ENCODE assay signal across 17 cellular contexts in the genomic region with DNA sequence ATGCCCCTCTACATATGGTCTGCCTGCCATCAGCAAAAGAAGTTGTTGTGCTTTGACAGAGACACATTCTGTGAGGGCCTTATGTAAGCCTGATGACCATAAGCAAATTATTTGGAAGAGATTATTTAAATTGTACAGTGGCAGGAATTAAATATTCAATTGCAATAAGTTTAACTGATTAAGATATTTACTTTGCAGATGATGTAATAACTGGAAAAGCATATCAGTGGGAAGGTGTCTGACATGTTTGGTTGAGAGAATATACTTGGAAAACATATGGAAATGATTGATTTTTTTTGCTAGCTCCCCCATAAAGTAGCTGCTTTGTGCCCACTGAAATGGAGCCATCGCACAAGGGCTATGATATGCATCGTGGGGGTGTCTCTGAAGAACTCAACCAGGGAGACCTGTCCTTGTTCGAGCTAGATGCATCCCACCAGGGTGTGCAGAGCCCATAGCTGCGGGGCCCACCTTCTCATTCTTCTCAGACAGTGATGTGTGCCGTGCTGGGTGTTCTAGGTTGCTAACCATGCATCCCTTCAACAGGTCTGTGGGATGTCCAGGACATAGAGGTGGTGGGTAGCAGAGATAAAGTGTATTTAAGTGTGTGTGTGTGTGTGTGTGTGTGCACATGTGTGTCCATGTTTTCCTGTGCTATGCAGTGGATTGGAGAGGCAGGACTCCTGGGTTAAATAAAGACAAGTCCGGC.
"Had no signal": no experiment of that assay in that cellular context is flagged by ENCODE, and none has a peak within 500 bp of the region (broad histone marks: within the 10 kb centered on the region; RNA-seq: fewer than 3 reads in every experiment).

No MANE protein-coding gene starts in this region.

- H3K9me3 Mint-ChIP-seq: activated CD4-positive, alpha-beta memory T cell treated with anti-CD3 and anti-CD28 coated beads, Interleukin-2, amount 10 ng/mL, durations not matched to agents 7 days and 5 days; activated naive CD4-positive, alpha-beta T cell treated with anti-CD3 and anti-CD28 coated beads, Interleukin-2, amount 50 U/mL, for 24 hours; central memory CD8-positive, alpha-beta T cell had no signal

- H3K4me1 ChIP-seq: adrenal gland had no signal

- H3K9me3 ChIP-seq: adrenal gland, body of pancreas had no signal

- DNase-seq: activated CD4-positive, alpha-beta memory T cell treated with anti-CD3 and anti-CD28 coated beads, Interleukin-2, amount 10 ng/mL, durations not matched to agents 7 days and 5 days; activated CD4-positive, alpha-beta T cell treated with anti-CD3 and anti-CD28 coated beads for 4 hours; activated CD8-positive, alpha-beta memory T cell treated with anti-CD3 and anti-CD28 coated beads, Interleukin-2, amount 50 U/mL, for 4 hours; activated effector memory CD4-positive, alpha-beta T cell treated with anti-CD3 and anti-CD28 coated beads, Interleukin-2, amount 50 U/mL, for 16 hours; activated T-cell treated with anti-CD3 and anti-CD28 coated beads, Interleukin-2, amount 50 U/mL, for 48 hours; adrenal gland; body of pancreas; cortex of kidney; effector CD4-positive, alpha-beta T cell; foreskin fibroblast; glutamatergic neuron; naive thymus-derived CD8-positive, alpha-beta T cell; stimulated activated CD4-positive, alpha-beta T cell treated with anti-CD3 and anti-CD28 coated beads, Interleukin-1b, Interleukin-23, amount 100 ng/mL, for 48 hours; WERI-Rb-1 had no signal

- H3K27ac Mint-ChIP-seq: activated CD4-positive, alpha-beta memory T cell treated with anti-CD3 and anti-CD28 coated beads, Interleukin-2, amount 10 ng/mL, durations not matched to agents 7 days and 5 days; activated naive CD4-positive, alpha-beta T cell treated with anti-CD3 and anti-CD28 coated beads, Interleukin-2, amount 50 U/mL, for 24 hours; naive thymus-derived CD8-positive, alpha-beta T cell had no signal

- H3K36me3 Mint-ChIP-seq: activated naive CD4-positive, alpha-beta T cell treated with anti-CD3 and anti-CD28 coated beads, Interleukin-2, amount 50 U/mL, for 24 hours; naive thymus-derived CD8-positive, alpha-beta T cell had no signal

- H3K36me3 ChIP-seq: adrenal gland, WERI-Rb-1 had no signal

- H3K27me3 Mint-ChIP-seq: activated CD4-positive, alpha-beta memory T cell treated with anti-CD3 and anti-CD28 coated beads, Interleukin-2, amount 10 ng/mL, durations not matched to agents 7 days and 5 days; activated naive CD4-positive, alpha-beta T cell treated with anti-CD3 and anti-CD28 coated beads, Interleukin-2, amount 50 U/mL, for 24 hours; central memory CD8-positive, alpha-beta T cell had no signal

- ATAC-seq: body of pancreas; naive thymus-derived CD8-positive, alpha-beta T cell had no signal

- H3K4me3 Mint-ChIP-seq: activated CD4-positive, alpha-beta memory T cell treated with anti-CD3 and anti-CD28 coated beads, Interleukin-2, amount 10 ng/mL, durations not matched to agents 7 days and 5 days; activated naive CD4-positive, alpha-beta T cell treated with anti-CD3 and anti-CD28 coated beads, Interleukin-2, amount 50 U/mL, for 24 hours; central memory CD8-positive, alpha-beta T cell; naive thymus-derived CD8-positive, alpha-beta T cell had no signal

- FAIRE-seq: urothelium cell line had no signal

- H3K4me1 Mint-ChIP-seq: activated CD4-positive, alpha-beta memory T cell treated with anti-CD3 and anti-CD28 coated beads, Interleukin-2, amount 10 ng/mL, durations not matched to agents 7 days and 5 days; activated naive CD4-positive, alpha-beta T cell treated with anti-CD3 and anti-CD28 coated beads, Interleukin-2, amount 50 U/mL, for 24 hours; central memory CD8-positive, alpha-beta T cell; naive thymus-derived CD8-positive, alpha-beta T cell had no signal

- H3K4me3 ChIP-seq: adrenal gland, body of pancreas had no signal

- H3K27ac ChIP-seq: adrenal gland, body of pancreas, WERI-Rb-1 had no signal

- H3K27me3 ChIP-seq: adrenal gland, body of pancreas had no signal
